Comparison of ENCODE assay signal across 16 cellular contexts in the genomic region with DNA sequence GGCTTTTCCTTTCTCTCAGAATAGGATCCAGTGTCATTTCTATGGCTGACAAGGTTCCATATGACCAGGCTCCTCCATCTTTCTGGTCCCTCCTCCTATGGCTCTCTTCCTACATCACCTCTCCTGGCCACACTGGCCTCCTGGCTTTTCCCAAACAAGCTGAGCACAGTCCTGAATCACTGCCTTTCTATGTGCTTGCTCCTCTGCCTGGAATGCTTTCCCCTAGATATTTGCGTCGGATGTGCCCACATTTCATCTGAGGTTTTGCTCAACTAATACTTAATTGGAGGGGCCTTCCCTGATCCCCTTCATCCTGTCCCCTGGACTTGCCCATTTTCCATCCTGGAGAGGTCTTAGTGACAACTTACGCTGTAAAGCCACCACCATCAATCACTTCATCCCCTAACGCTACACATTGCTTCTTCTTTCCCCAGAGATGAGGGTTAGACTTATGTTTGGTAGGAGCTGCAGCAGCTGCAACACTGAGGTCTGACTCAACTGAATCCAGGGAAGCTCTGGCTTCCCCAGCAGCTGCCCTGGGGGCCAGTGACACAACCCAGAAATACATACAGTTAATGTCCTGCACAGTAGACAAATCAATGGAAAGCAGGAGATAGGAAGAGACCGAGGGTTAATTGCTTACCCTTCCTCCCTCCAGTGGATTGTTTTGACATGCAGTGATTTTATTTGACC. TPM values are rescaled to one million over a fixed set of nuclear protein-coding genes. Genes with fewer than 3 reads are reported as not detected.
DNase-seq lines count a peak whose midpoint lies in the region; ATAC-seq, FAIRE-seq and TF ChIP-seq lines count a peak whose summit lies in the region.
"Had no signal": no experiment of that assay in that cellular context is flagged by ENCODE, and none has a peak within 500 bp of the region (broad histone marks: within the 10 kb centered on the region; RNA-seq: fewer than 3 reads in every experiment).

No MANE protein-coding gene starts in this region.

- H3K4me3 ChIP-seq in H1 (ENCODE audit: extremely low read depth in 1 of 4, insufficient read depth in 2 of 4, low read depth in 3 of 4, low read length in 4 of 4) (no peak overlapping the region), thyroid gland (replicated peaks in 1 of 3) (no peak overlapping the region)
- H3K4me3 ChIP-seq: BLaER1 treated with 17β-estradiol and CSF1 and Interleukin-3, amounts not matched to agents 10 nM and 100 nM; coronary artery had no signal

- H3K9me3 ChIP-seq in H1 (ENCODE audit: insufficient read depth in 2 of 2, low read depth in 1 of 2, low read length in 1 of 2) (no peaks in the 10 kb centered on the region), thyroid gland (no peaks in the 10 kb centered on the region)
- H3K9me3 ChIP-seq: BLaER1 treated with 17β-estradiol and CSF1 and Interleukin-3, amounts not matched to agents 10 nM and 100 nM had no signal

- no peaks in the 10 kb centered on the region for H3K79me1 ChIP-seq in H1 (ENCODE audit: low read depth, low read length)

- H2BK12ac ChIP-seq in H1 (ENCODE audit: low read depth, low read length) = no peak overlapping the region; the same call in 1 of the 2 replicates

- H2AK5ac ChIP-seq in H1 (ENCODE audit: low read depth, low read length) = no peak overlapping the region

- H3K4me2 ChIP-seq in H1 (ENCODE audit: insufficient read depth in 1 of 2, low read depth in 2 of 2, low read length in 2 of 2) = no peak overlapping the region

- POLR2A ChIA-PET in H1 (lab: Charles Lee; ENCODE audit: partially characterized antibody) = no interaction called here

- H2AFZ ChIP-seq in H1 (ENCODE audit: low read length) = no peak overlapping the region; the same call in 1 of the 2 replicates

- H3K14ac ChIP-seq in H1 (ENCODE audit: insufficient read length) = no peak overlapping the region

- H3K79me2 ChIP-seq in H1 (ENCODE audit: control insufficient read depth in 1 of 2, insufficient read depth in 2 of 2, low read length in 2 of 2) = no peaks in the 10 kb centered on the region

- no peak overlapping the region for H3K4ac ChIP-seq in H1 (replicated peaks; ENCODE audit: insufficient read length, low read depth, low read length)

- DNase-seq in EL (peak; percentile 85), NCI-H226 (peak; percentile 37), H1 (ENCODE audit: low read depth in 1 of 2, low spot score in 2 of 2) (peak in 1 of 2 experiments; percentile 23), myocyte (ENCODE audit: low read depth) (peak; percentile 77), thyroid gland (no peak), NCI-H1105 treated with DMSO at 0.1 percent for 48 hours (lab: John Stamatoyannopoulos, UW) (no peak)
- DNase-seq in activated CD8-positive, alpha-beta memory T cell treated with anti-CD3 and anti-CD28 coated beads, Interleukin-2, amount 50 U/mL, for 48 hours = no peak
- DNase-seq: activated B cell treated with CpG ODN at 0.5 μM for 24 hours, amniotic stem cell, DMS 273 treated with DMSO at 0.1 percent for 48 hours, hippocampal formation, left cardiac atrium had no signal

- H3K27ac ChIP-seq in H1 (ENCODE audit: low read depth, low read length) = no peak overlapping the region
- no peak overlapping the region for H3K27ac ChIP-seq in thyroid gland
- H3K27ac ChIP-seq: BLaER1 treated with 17β-estradiol and CSF1 and Interleukin-3, amounts not matched to agents 10 nM and 100 nM; coronary artery had no signal

- H3K36me3 ChIP-seq in H1 (ENCODE audit: control insufficient read depth in 2 of 4, insufficient read depth in 4 of 4, low read length in 3 of 4) (no peaks in the 10 kb centered on the region), thyroid gland (no peaks in the 10 kb centered on the region)
- H3K36me3 ChIP-seq: BLaER1 treated with 17β-estradiol and CSF1 and Interleukin-3, amounts not matched to agents 10 nM and 100 nM had no signal

- no peak overlapping the region for H4K5ac ChIP-seq in H1 (ENCODE audit: insufficient read length, low read depth, low read length)

- H2BK15ac ChIP-seq in H1 (ENCODE audit: low read length) = no peak overlapping the region

- ATAC-seq in GM18498 (IDR thresholded peaks at IDR 0.05; ENCODE audit: unreplicated experiment) = no peak

- H3K27me3 ChIP-seq in H1 (replicated peaks in 1 of 4; ENCODE audit: control insufficient read depth in 3 of 4, extremely low read depth in 1 of 4, insufficient read depth in 3 of 4, low read length in 3 of 4) = no peaks in the 10 kb centered on the region
- no peaks in the 10 kb centered on the region for H3K27me3 ChIP-seq in thyroid gland
- H3K27me3 ChIP-seq: BLaER1 treated with 17β-estradiol and CSF1 and Interleukin-3, amounts not matched to agents 10 nM and 100 nM had no signal

- H3K4me1 ChIP-seq in H1 (replicated peaks in 1 of 4; ENCODE audit: control insufficient read depth in 3 of 4, insufficient read depth in 4 of 4, low read length in 3 of 4) (peaks cover 0 to 9% (median 0%) of the 10 kb centered on the region in 4 experiments; a peak in 4 of 7 replicates), thyroid gland (peaks cover 0 to 10% of the 10 kb centered on the region in 2 donors)

- FAIRE-seq in H1 (lab: Jason Lieb, UNC) = no peak

- no peak overlapping the region for H4K91ac ChIP-seq in H1 (replicated peaks; ENCODE audit: insufficient read length, low read length)

- H4K8ac ChIP-seq in H1 (ENCODE audit: extremely low read depth, insufficient read depth, low read length) = peak overlapping the region; percentile 53; the same call in 1 of the 2 replicates

- no peak overlapping the region for H3K18ac ChIP-seq in H1 (ENCODE audit: extremely low read depth, low read length)

- no peak overlapping the region for H3K9ac ChIP-seq in H1 (replicated peaks in 1 of 4; ENCODE audit: extremely low read depth in 1 of 4, low read depth in 3 of 4, low read length in 3 of 4)
- H3K9ac ChIP-seq: BLaER1 treated with 17β-estradiol and CSF1 and Interleukin-3, amounts not matched to agents 10 nM and 100 nM had no signal

- H4K20me1 ChIP-seq in H1 (replicated peaks in 1 of 2; ENCODE audit: control insufficient read depth in 1 of 2, insufficient read depth in 2 of 2, low read length in 2 of 2) = no peaks in the 10 kb centered on the region
- H4K20me1 ChIP-seq: BLaER1 treated with 17β-estradiol and CSF1 and Interleukin-3, amounts not matched to agents 10 nM and 100 nM had no signal

- no peak for TF ChIP-seq POLR2A in H1 (IDR thresholded peaks at IDR 0.05; ENCODE audit: control extremely low read depth in 1 of 2, low read depth in 2 of 2, low read length in 2 of 2)
- no peak for TF ChIP-seq POLR2A in thyroid gland (IDR thresholded peaks at IDR 0.05)

- no peaks in the 10 kb centered on the region for H3K23me2 ChIP-seq in H1 (ENCODE audit: low read depth, low read length)

- WGBS in H1 (ENCODE audit: extremely low coverage in 1 of 2, insufficient coverage in 1 of 2, insufficient read length in 1 of 2, insufficient replicate concordance in 2 of 2, low coverage in 1 of 2, low lambda C conversion rate in 2 of 2, missing lambda C conversion rate in 1 of 2), 2 experiments = 88% methylated on average over 5 of the region's 5 CpGs; no CpG with 5 or more reads in 1 of the 2 experiments
- WGBS in thyroid gland, 2 donors = 89 to 94% methylated on average over 5 of the region's 5 CpGs

- CTCF ChIA-PET in H1 (lab: Charles Lee; ENCODE audit: partially characterized antibody) = interaction anchor here (0.6 to 2.6 kb wide), 4 partner anchors 9 to 1353 kb away, joined by 3 to 12 read pairs (median 4); no protein-coding TSS in a partner anchor

- H3K23ac ChIP-seq in H1 (ENCODE audit: insufficient read length) = no peak overlapping the region

- no peak for TF ChIP-seq EP300 in H1 (IDR thresholded peaks at IDR 0.05; ENCODE audit: borderline replicate concordance in 1 of 2, low read depth in 2 of 2, low read length in 2 of 2)

- no peak overlapping the region for H2BK120ac ChIP-seq in H1 (replicated peaks; ENCODE audit: low read depth, low read length)

- H2BK20ac ChIP-seq in H1 (ENCODE audit: low read length) = no peak overlapping the region

- no peak for TF ChIP-seq CTCF in H1 (IDR thresholded peaks at IDR 0.05; ENCODE audit: control extremely low read depth in 1 of 3, insufficient read depth in 1 of 3, low read depth in 1 of 3, low read length in 3 of 3)
- no peak for TF ChIP-seq CTCF in thyroid gland (IDR thresholded peaks at IDR 0.05)

- no peak for TF ChIP-seq RAD21 in H1 (IDR thresholded peaks at IDR 0.05 in 1 of 2, conservative IDR thresholded peaks at IDR 0.05 in 1 of 2; ENCODE audit: low read depth in 2 of 2, low read length in 2 of 2)

- H2BK5ac ChIP-seq in H1 (ENCODE audit: low read depth, low read length) = no peak overlapping the region

- intact Hi-C loops in thyroid gland (cut with DNase I) = no loop called here

- H3K56ac ChIP-seq in H1 (replicated peaks; ENCODE audit: insufficient read length, low read depth, low read length) = no peak overlapping the region

TF ChIP-seq in H1, 55 proteins besides CTCF, POLR2A, EP300 and RAD21 (continues in another document):
- TF ChIP-seq GTF2F1 (IDR thresholded peaks at IDR 0.05; ENCODE audit: borderline replicate concordance, low read depth, low read length) (no peak), HDAC6 (IDR thresholded peaks at IDR 0.05; ENCODE audit: low read depth, low read length) (no peak), TBP (IDR thresholded peaks at IDR 0.05; ENCODE audit: low read depth, low read length) (no peak), MAFK (IDR thresholded peaks at IDR 0.05; ENCODE audit: low read depth, low read length) (no peak), BCL11A (IDR thresholded peaks at IDR 0.05; ENCODE audit: low read depth in 2 of 2, low read length in 2 of 2) (no peak), TCF12 (IDR thresholded peaks at IDR 0.05; ENCODE audit: low read depth, low read length) (no peak), CREB1 (IDR thresholded peaks at IDR 0.05) (no peak), POLR2AphosphoS5 (IDR thresholded peaks at IDR 0.05; ENCODE audit: low read depth, low read length) (no peak)
- TF ChIP-seq, protein P1, sequence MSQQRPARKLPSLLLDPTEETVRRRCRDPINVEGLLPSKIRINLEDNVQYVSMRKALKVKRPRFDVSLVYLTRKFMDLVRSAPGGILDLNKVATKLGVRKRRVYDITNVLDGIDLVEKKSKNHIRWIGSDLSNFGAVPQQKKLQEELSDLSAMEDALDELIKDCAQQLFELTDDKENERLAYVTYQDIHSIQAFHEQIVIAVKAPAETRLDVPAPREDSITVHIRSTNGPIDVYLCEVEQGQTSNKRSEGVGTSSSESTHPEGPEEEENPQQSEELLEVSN (IDR thresholded peaks at IDR 0.05) = no peak

RNA-seq across cellular contexts. Expression of gene QPCT, which starts 42.9 kb away (rescaled TPM):
- total RNA-seq in H1 (2021; fragmentation: NEBNext Ultra II Directional; extraction: Animal tissue kit (Norgen Biotek cat#: 25700)) = 3.9 and 4.0 TPM in 2 replicates
- polyA plus RNA-seq in H1 (2011; rRNA removed) = 4.3 TPM in 2 replicates
- polyA plus RNA-seq in H1 (2011; cell fraction: cytosol; rRNA removed) = 4.5 TPM
- polyA plus RNA-seq in H1 (2011; cell fraction: nucleus; rRNA removed) = 7.4 TPM
- 2.5 to 4.9 TPM (median 3.5 TPM) in 4 replicates for polyA plus RNA-seq in H1 (2012, experiment 1 of 2)
- polyA plus RNA-seq in H1 (2012, experiment 2 of 2) = 0.49 TPM
- polyA plus RNA-seq in H1 (2013, experiment 1 of 2) = 7.3 TPM
- polyA plus RNA-seq in H1 (2013, experiment 2 of 2) = 9.2 TPM
- polyA minus RNA-seq in H1 (2011; rRNA and poly(A)+ RNA removed) = 9.7 and 12.7 TPM in 2 replicates
- 2.0 TPM for polyA minus RNA-seq in H1 (2011; cell fraction: cytosol; rRNA and poly(A)+ RNA removed)
- 1.5 TPM for polyA minus RNA-seq in H1 (2011; cell fraction: nucleus; rRNA and poly(A)+ RNA removed)
- total RNA-seq in myocyte (0.24 TPM in 1 of 2 replicates, not detected in the other), thyroid gland (1 to 10 TPM; 1.0 to 6.0 (median 4.3) TPM)
- polyA plus RNA-seq in myocyte (2012) = 0.14 TPM
- total RNA-seq: osteocyte had no signal

Comparison
In these comparisons a context has a peak if more than half of its experiments do, and no peak if none do; other contexts are left out.
1. DNase-seq: peak in EL (single experiment), NCI-H226 (single experiment) and myocyte (single experiment); none in thyroid gland (0 of 2), NCI-H1105 treated with DMSO at 0.1 percent for 48 hours (single experiment) and activated CD8-positive, alpha-beta memory T cell treated with anti-CD3 and anti-CD28 coated beads, Interleukin-2, amount 50 U/mL, for 48 hours (single experiment).